8 cellular contexts compared by ENCODE assay signal in the genomic region with DNA sequence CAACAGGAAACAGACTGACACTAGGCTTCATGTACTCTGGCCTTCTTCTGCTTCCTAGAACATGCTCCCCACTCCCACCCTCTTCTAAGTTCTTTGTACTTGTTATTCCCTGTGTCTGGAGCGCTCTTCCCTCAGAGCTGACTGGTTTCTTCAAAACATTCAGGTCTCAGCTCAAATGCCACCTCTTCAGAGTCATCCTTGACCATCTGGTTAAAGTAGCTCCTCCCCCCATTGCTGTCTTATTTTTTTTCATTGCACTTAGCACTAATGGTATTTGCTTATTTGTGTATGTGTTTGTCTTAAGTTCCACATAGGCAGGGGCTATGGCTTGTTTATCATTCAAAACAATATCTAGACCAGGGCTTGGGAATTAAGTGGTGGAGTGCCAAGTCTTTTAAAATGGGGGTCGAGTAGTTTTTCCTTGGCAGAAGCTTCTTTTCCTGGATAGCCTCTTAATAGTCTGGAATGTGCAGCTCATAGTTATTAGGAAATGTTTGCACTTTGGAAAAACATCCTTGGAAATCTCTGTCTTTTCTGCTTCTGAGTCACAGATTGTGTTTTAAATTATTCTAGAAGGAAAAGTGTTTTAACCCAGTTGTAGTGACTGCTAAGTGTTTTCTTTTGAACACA. TPM values are rescaled to one million over a fixed set of nuclear protein-coding genes. Genes with fewer than 3 reads are reported as not detected.
DNase-seq lines count a peak whose midpoint lies in the region; ATAC-seq and TF ChIP-seq lines count a peak whose summit lies in the region.

No MANE protein-coding gene starts in this region.

- H3K4me1 ChIP-seq in Loucy (ENCODE audit: insufficient read depth, low read length, poor library complexity, severe bottlenecking) (peaks cover 17% of the 10 kb centered on the region), endodermal cell (ENCODE audit: control insufficient read depth, insufficient read depth, low read length) (no peaks in the 10 kb centered on the region)

- no peak overlapping the region for H3K27ac ChIP-seq in endodermal cell (ENCODE audit: low read depth, low read length)

- H2AFZ ChIP-seq in Loucy (ENCODE audit: low read length) = no peak overlapping the region

- POLR2A ChIA-PET in BJ (lab: Charles Lee) = interaction anchor here (0.8 to 1.2 kb wide), 2 partner anchors 24 to 103 kb away, joined by 3 to 7 read pairs; no protein-coding TSS in a partner anchor
- POLR2A ChIA-PET in naive thymus-derived CD8-positive, alpha-beta T cell (lab: Charles Lee) = interaction anchor here (0.7 kb wide), 1 partner anchor 49 kb away, joined by 3 read pairs; no protein-coding TSS in a partner anchor

- H3K9ac ChIP-seq in Loucy (ENCODE audit: low read depth, low read length, poor library complexity, severe bottlenecking) = peak overlapping the region; percentile 47
- no peak overlapping the region for H3K9ac ChIP-seq in endodermal cell (ENCODE audit: extremely low read depth, low read length, poor library complexity, severe bottlenecking)

- H4K20me1 ChIP-seq in Loucy (ENCODE audit: insufficient read depth, low read length, poor library complexity, severe bottlenecking) = no peaks in the 10 kb centered on the region

- H3K36me3 ChIP-seq in BJ (ENCODE audit: control insufficient read depth, insufficient read depth, low read length) = no peaks in the 10 kb centered on the region
- peaks cover 10% of the 10 kb centered on the region; the same call in 1 of the 2 replicates for H3K36me3 ChIP-seq in Loucy (ENCODE audit: insufficient read depth, low read length)
- peaks cover 10% of the 10 kb centered on the region for H3K36me3 ChIP-seq in endodermal cell (ENCODE audit: control insufficient read depth, insufficient read depth, low read length)

- no peak for ATAC-seq in naive thymus-derived CD8-positive, alpha-beta T cell
- ATAC-seq in HG03097 (IDR thresholded peaks at IDR 0.05; ENCODE audit: low FRiP score, unreplicated experiment) = no peak

- no peaks in the 10 kb centered on the region for H3K9me3 Mint-ChIP-seq in endodermal cell
- H3K9me3 Mint-ChIP-seq in naive thymus-derived CD8-positive, alpha-beta T cell = peaks cover 0 to 1% (median 0%) of the 10 kb centered on the region in 9 donors

- CTCF ChIA-PET in BJ (lab: Yijun Ruan, JAX) = interaction anchor here (1.0 to 1.2 kb wide), 3 partner anchors 17 to 1467 kb away, joined by 3 to 4 read pairs (median 3); no protein-coding TSS in a partner anchor

- WGBS in endodermal cell (ENCODE audit: insufficient coverage in 1 of 2, insufficient read length in 1 of 2), 2 experiments = 87 to 92% methylated on average over 2 of the region's 2 CpGs

- no peaks in the 10 kb centered on the region for H3K27me3 Mint-ChIP-seq in endodermal cell (ENCODE audit: insufficient read depth)
- H3K27me3 Mint-ChIP-seq in naive thymus-derived CD8-positive, alpha-beta T cell = no peaks in the 10 kb centered on the region

- no peak overlapping the region for H3K4me3 ChIP-seq in BJ (ENCODE audit: low read depth, low read length)
- peak overlapping the region; percentile 19 for H3K4me3 ChIP-seq in Loucy (ENCODE audit: low read length, poor library complexity, severe bottlenecking)
- no peak overlapping the region for H3K4me3 ChIP-seq in endodermal cell (ENCODE audit: low read length)

- no peaks in the 10 kb centered on the region for H3F3A ChIP-seq in Loucy (ENCODE audit: low read depth)

- no peak overlapping the region for H3K4me3 Mint-ChIP-seq in endodermal cell
- no peak overlapping the region for H3K4me3 Mint-ChIP-seq in naive thymus-derived CD8-positive, alpha-beta T cell

- peaks cover 42% of the 10 kb centered on the region for H3K79me2 ChIP-seq in Loucy (ENCODE audit: insufficient read depth, low read length)

- no peaks in the 10 kb centered on the region for H3K9me3 ChIP-seq in Loucy (ENCODE audit: insufficient read depth, low read depth, low read length)
- no peaks in the 10 kb centered on the region for H3K9me3 ChIP-seq in endodermal cell (ENCODE audit: control insufficient read depth, low read length)

- H3K27me3 ChIP-seq in BJ (ENCODE audit: control insufficient read depth, insufficient read depth, low read length) = no peaks in the 10 kb centered on the region
- H3K27me3 ChIP-seq in Loucy (ENCODE audit: insufficient read depth, low read length, poor library complexity, severe bottlenecking) = no peaks in the 10 kb centered on the region
- H3K27me3 ChIP-seq in endodermal cell (ENCODE audit: control insufficient read depth, insufficient read depth, low read length, poor library complexity, severe bottlenecking) = no peaks in the 10 kb centered on the region

- TF ChIP-seq CTCF in BJ (IDR thresholded peaks at IDR 0.05; ENCODE audit: insufficient read depth, low read depth, low read length) (no peak), Loucy (conservative IDR thresholded peaks at IDR 0.05; ENCODE audit: low read length) (no peak), endodermal cell (conservative IDR thresholded peaks at IDR 0.05) (no peak)

- DNase-seq in BJ (ENCODE audit: low read depth) = peak; percentile 63
- DNase-seq in endodermal cell = no peak
- no peak for DNase-seq in naive thymus-derived CD8-positive, alpha-beta T cell
- DNase-seq in epidermal melanocyte (ENCODE audit: insufficient read length, low spot score) = no peak
- DNase-seq in NCI-H1417 treated with DMSO at 0.1 percent for 48 hours (lab: John Stamatoyannopoulos, UW) = no peak
- no peak for DNase-seq in putamen (ENCODE audit: low spot score)

- H3K9me2 ChIP-seq in Loucy (replicated peaks; ENCODE audit: low read depth, low read length) = no peaks in the 10 kb centered on the region

- H3K27ac Mint-ChIP-seq in endodermal cell = peak overlapping the region; percentile 32
- peak overlapping the region in 7 of 10 donors; percentile 9 to 68 (median 54) for H3K27ac Mint-ChIP-seq in naive thymus-derived CD8-positive, alpha-beta T cell

- peaks cover 13% of the 10 kb centered on the region for H3K4me1 Mint-ChIP-seq in endodermal cell
- H3K4me1 Mint-ChIP-seq in naive thymus-derived CD8-positive, alpha-beta T cell = peaks cover 22 to 59% (median 49%) of the 10 kb centered on the region in 4 donors

- peaks cover 10% of the 10 kb centered on the region for H3K36me3 Mint-ChIP-seq in endodermal cell (ENCODE audit: low read depth)
- H3K36me3 Mint-ChIP-seq in naive thymus-derived CD8-positive, alpha-beta T cell = peaks cover 0 to 16% (median 2%) of the 10 kb centered on the region in 3 donors

- H3K4me2 ChIP-seq in Loucy (ENCODE audit: low read depth, low read length, poor library complexity, severe bottlenecking) = peak overlapping the region; percentile 34

RNA-seq across cellular contexts. Expression of gene RALA, which starts 60.0 kb away (rescaled TPM):
- 14.9 and 27.9 TPM in 2 replicates for polyA plus RNA-seq in BJ (2011; rRNA removed)
- 13.0 and 15.2 TPM in 2 replicates for polyA minus RNA-seq in BJ (2011; rRNA and poly(A)+ RNA removed)
- 10 to 100 TPM; 43.9 to 46.4 TPM for total RNA-seq in endodermal cell
- 46.2 TPM for polyA plus RNA-seq in endodermal cell (2013, experiment 1 of 2)
- polyA plus RNA-seq in endodermal cell (2013, experiment 2 of 2) = 44.1 TPM
- 10 to 100 TPM; 39.7 to 44.9 TPM for total RNA-seq in naive thymus-derived CD8-positive, alpha-beta T cell
- 10 to 100 TPM; 46.6 to 55.1 (median 48.2) TPM for polyA plus RNA-seq in naive thymus-derived CD8-positive, alpha-beta T cell
